In genomic region chr13:51674276-51674675, GRCh38 we compare ENCODE assay signal across 1 cellular context.
TF ChIP-seq lines count a peak whose summit lies in the region.

No MANE protein-coding gene starts in this region.

TF ChIP-seq in H1, 55 proteins besides CTCF, POLR2A, EP300 and RAD21 (continued from another document):
- TF ChIP-seq CHD7 (IDR thresholded peaks at IDR 0.05; ENCODE audit: insufficient replicate concordance, low read length): no peak
- no peak for TF ChIP-seq HDAC2 (IDR thresholded peaks at IDR 0.05; ENCODE audit: borderline replicate concordance in 1 of 2, low read depth in 2 of 2, low read length in 2 of 2)
TF ChIP-seq in H1: peak in this region for 2.
